Comparison of ENCODE assay signal across 8 cellular contexts in the genomic region with DNA sequence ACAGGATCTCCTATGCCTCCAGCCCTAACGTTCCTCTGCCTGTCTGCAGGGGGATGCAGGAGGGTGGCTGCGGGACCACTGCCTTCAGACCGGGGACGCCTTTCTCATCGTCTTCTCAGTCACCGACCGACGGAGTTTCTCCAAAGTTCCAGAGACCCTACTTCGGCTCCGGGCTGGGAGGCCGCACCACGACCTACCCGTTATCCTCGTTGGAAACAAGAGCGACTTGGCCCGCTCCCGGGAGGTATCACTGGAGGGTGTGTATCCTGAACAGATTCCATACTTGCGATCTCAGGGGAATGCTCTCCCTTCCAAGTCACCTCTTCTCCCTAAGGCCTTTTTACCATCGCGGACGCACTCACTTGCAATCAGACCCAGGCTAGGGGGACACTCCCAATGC. TPM values are rescaled to one million over a fixed set of nuclear protein-coding genes. Genes with fewer than 3 reads are reported as not detected.
DNase-seq lines count a peak whose midpoint lies in the region; ATAC-seq and TF ChIP-seq lines count a peak whose summit lies in the region.

No MANE protein-coding gene starts in this region.

- no peaks in the 10 kb centered on the region for H3K36me3 ChIP-seq in OCI-LY1 (ENCODE audit: insufficient read depth, low read length)
- no peaks in the 10 kb centered on the region for H3K36me3 ChIP-seq in ovary
- H3K36me3 ChIP-seq in heart left ventricle, result no peaks in the 10 kb centered on the region

- 0 out of 2 replicates have a peak, but pooled peaks cover 6% of the 10 kb centered on the region for H3K27me3 ChIP-seq in OCI-LY1 (ENCODE audit: insufficient read depth, low read length)
- H3K27me3 ChIP-seq in ovary, result no peaks in the 10 kb centered on the region
- H3K27me3 ChIP-seq in heart left ventricle, result no peaks in the 10 kb centered on the region
- no peaks in the 10 kb centered on the region for H3K27me3 ChIP-seq in right cardiac atrium (ENCODE audit: control insufficient read depth, insufficient read depth)

- intact Hi-C loops in Calu3 (cut with micrococcal nuclease; ENCODE audit: unreplicated experiment) (no loop called here), ovary (cut with DNase I) (no loop called here), heart left ventricle (cut with DNase I) (no loop called here), right cardiac atrium (cut with DNase I) (no loop called here)

- no peak for TF ChIP-seq EP300 in ovary (IDR thresholded peaks at IDR 0.05)

- no peak overlapping the region for H2AFZ ChIP-seq in OCI-LY1 (ENCODE audit: low read length)

- no peaks in the 10 kb centered on the region for H3K79me2 ChIP-seq in OCI-LY1 (ENCODE audit: insufficient read depth, low read length)

- H3K4me1 ChIP-seq in OCI-LY1 (ENCODE audit: insufficient read depth, low read length, severe bottlenecking) (peaks cover 39% of the 10 kb centered on the region), ovary (ENCODE audit: insufficient read depth) (peaks cover 8% of the 10 kb centered on the region), heart left ventricle (peaks cover 0 to 28% (median 9%) of the 10 kb centered on the region in 12 donors), right cardiac atrium (ENCODE audit: control insufficient read depth, insufficient read depth, low read length) (no peaks in the 10 kb centered on the region)

- no peak overlapping the region for H3K27ac ChIP-seq in OCI-LY1 (ENCODE audit: low read depth, low read length, poor library complexity, severe bottlenecking)
- H3K27ac ChIP-seq in ovary, result no peak overlapping the region
- H3K27ac ChIP-seq in heart left ventricle, result peak overlapping the region in 1 of 12 donors; percentile 31
- no peak overlapping the region for H3K27ac ChIP-seq in right cardiac atrium (ENCODE audit: low read length)

- no peaks in the 10 kb centered on the region for H3K9me2 ChIP-seq in OCI-LY1 (ENCODE audit: low read depth, low read length)

- H4K20me1 ChIP-seq in OCI-LY1 (ENCODE audit: insufficient read depth, low read length), result no peaks in the 10 kb centered on the region

- H3K27ac Mint-ChIP-seq in Calu3 (ENCODE audit: unreplicated experiment), result no peak overlapping the region
- H3K27ac Mint-ChIP-seq in endothelial cell (ENCODE audit: unreplicated experiment), result peak overlapping the region; percentile 91

- TF ChIP-seq CTCF in Calu3 (IDR thresholded peaks at IDR 0.05; ENCODE audit: unreplicated experiment) (no peak), OCI-LY1 (IDR thresholded peaks at IDR 0.05; ENCODE audit: low read length) (no peak), endothelial cell (IDR thresholded peaks at IDR 0.05; ENCODE audit: unreplicated experiment) (no peak), ovary (IDR thresholded peaks at IDR 0.05) (no peak), heart left ventricle (IDR thresholded peaks at IDR 0.05) (no peak)

- WGBS in ovary, 3 donors, result 86 to 93% (median 87%) methylated on average over 21 of the region's 21 CpGs
- 91 to 94% (median 92%) methylated on average over 21 of the region's 21 CpGs for WGBS in heart left ventricle, 4 donors
- WGBS in right cardiac atrium, result 90% methylated on average over 21 of the region's 21 CpGs

- DNase-seq in Calu3, result no peak
- DNase-seq in endothelial cell (ENCODE audit: low spot score), result no peak
- DNase-seq in ovary, result peak in 3 of 5 donors; percentile 25 to 52 (median 39)
- no peak for DNase-seq in superior temporal gyrus (ENCODE audit: extremely low spot score)
- no peak for DNase-seq in heart left ventricle
- DNase-seq in right cardiac atrium, result no peak

- H3K36me3 Mint-ChIP-seq in Calu3 (ENCODE audit: insufficient read depth, unreplicated experiment), result peaks cover 39% of the 10 kb centered on the region
- H3K36me3 Mint-ChIP-seq in endothelial cell (ENCODE audit: low read depth, unreplicated experiment), result peaks cover 4% of the 10 kb centered on the region

- peaks cover 12% of the 10 kb centered on the region for H3F3A ChIP-seq in OCI-LY1 (ENCODE audit: insufficient read depth, low read length)

- H3K27me3 Mint-ChIP-seq in Calu3 (ENCODE audit: unreplicated experiment), result no peaks in the 10 kb centered on the region
- peaks cover 30% of the 10 kb centered on the region for H3K27me3 Mint-ChIP-seq in endothelial cell (ENCODE audit: unreplicated experiment)

- peak overlapping the region; percentile 84 for H3K4me3 Mint-ChIP-seq in Calu3 (ENCODE audit: low read depth, unreplicated experiment)
- peak overlapping the region; percentile 86 for H3K4me3 Mint-ChIP-seq in endothelial cell (ENCODE audit: unreplicated experiment)

- H3K4me2 ChIP-seq in OCI-LY1 (ENCODE audit: low read length), result peak overlapping the region; percentile 43

- ATAC-seq in heart left ventricle, result no peak
- ATAC-seq in HG03108 (IDR thresholded peaks at IDR 0.05; ENCODE audit: unreplicated experiment), result no peak
- ATAC-seq in right cardiac atrium, result no peak

- H3K4me1 Mint-ChIP-seq in Calu3 (ENCODE audit: low read depth, unreplicated experiment) (peaks cover 36% of the 10 kb centered on the region), endothelial cell (ENCODE audit: unreplicated experiment) (peaks cover 43% of the 10 kb centered on the region)

- H3K9ac ChIP-seq in OCI-LY1 (ENCODE audit: low read length), result no peak overlapping the region

- H3K4me3 ChIP-seq in OCI-LY1 (ENCODE audit: low read depth, low read length, poor library complexity, severe bottlenecking) (peak overlapping the region; percentile 39), ovary (peak overlapping the region; percentile 51), heart left ventricle (peak overlapping the region in 5 of 12 donors; percentile 41 to 73 (median 65)), right cardiac atrium (ENCODE audit: low read length) (no peak overlapping the region)

- H3K9me3 Mint-ChIP-seq in Calu3 (ENCODE audit: low read depth, unreplicated experiment), result no peaks in the 10 kb centered on the region
- H3K9me3 Mint-ChIP-seq in endothelial cell (ENCODE audit: unreplicated experiment), result no peaks in the 10 kb centered on the region

- TF ChIP-seq POLR2A in ovary (IDR thresholded peaks at IDR 0.05) (no peak), heart left ventricle (IDR thresholded peaks at IDR 0.05) (no peak)

- BruUV-seq in Calu3 (replicated peaks; lab: Mats Ljungman, UMichigan), result TSS peak; percentile 16

- H3K9me3 ChIP-seq in OCI-LY1 (ENCODE audit: low read length) (no peaks in the 10 kb centered on the region), ovary (no peaks in the 10 kb centered on the region), heart left ventricle (no peaks in the 10 kb centered on the region), right cardiac atrium (ENCODE audit: control insufficient read depth, low read length) (no peaks in the 10 kb centered on the region)

- CTCF ChIA-PET in Calu3 (lab: Charles Lee), result interaction anchor here (0.6 to 1.6 kb wide), 3 partner anchors 14 to 246 kb away, joined by 3 to 5 read pairs (median 3); no protein-coding TSS in a partner anchor

RNA-seq across cellular contexts. Expression of gene REM2, which starts 3.0 kb away (rescaled TPM):
- total RNA-seq in Calu3 (2022), result 0.85 and 1.0 TPM in 2 replicates
- total RNA-seq in endothelial cell (ENCODE audit: unreplicated experiment), result 0.36 TPM
- 1 to 10 TPM in 1 of 7 donors, under 1 TPM in 6; 0.12 to 1.1 (median 0.66) TPM for total RNA-seq in ovary
- polyA plus RNA-seq in ovary, result under 1 TPM; 0.40 to 0.74 TPM
- under 1 TPM in 1 of 9 donors, not detected in 8; 0.21 TPM for total RNA-seq in heart left ventricle
- polyA plus RNA-seq in heart left ventricle, result under 1 TPM in 1 of 2 donors, not detected in 1; 0.06 TPM
- under 1 TPM in 1 of 4 donors, not detected in 3; 0.25 TPM for total RNA-seq in right cardiac atrium
- polyA plus RNA-seq in right cardiac atrium, result 0.07 TPM

RNA-seq across cellular contexts. Expression of gene LRP10, which starts 14.4 kb away (rescaled TPM):
- total RNA-seq in Calu3 (2022) (112 and 121 TPM in 2 replicates), endothelial cell (ENCODE audit: unreplicated experiment) (105 TPM), ovary (100 to 1,000 TPM in 4 of 7 donors, 10 to 100 TPM in 3; 56.9 to 122 (median 105) TPM), heart left ventricle (100 to 1,000 TPM in 3 of 9 donors, 10 to 100 TPM in 6; 47.9 to 128 (median 64.5) TPM), right cardiac atrium (10 to 100 TPM; 66.2 to 89.7 (median 76.5) TPM)
- polyA plus RNA-seq in ovary (10 to 100 TPM; 32.4 to 71.6 TPM), heart left ventricle (10 to 100 TPM; 11.0 to 99.9 TPM), right cardiac atrium (28.7 TPM)

RNA-seq across cellular contexts. Expression of gene RBM23, which starts 33.0 kb away (rescaled TPM):
- 65.3 and 70.9 TPM in 2 replicates for total RNA-seq in Calu3 (2022)
- total RNA-seq in endothelial cell (ENCODE audit: unreplicated experiment), result 52.4 TPM
- total RNA-seq in ovary, result 100 to 1,000 TPM in 5 of 7 donors, 10 to 100 TPM in 2; 90.9 to 244 (median 129) TPM
- polyA plus RNA-seq in ovary, result 100 to 1,000 TPM in 1 of 2 donors, 10 to 100 TPM in 1; 57.0 to 104 TPM
- 10 to 100 TPM; 35.4 to 45.0 (median 41.6) TPM for total RNA-seq in heart left ventricle
- polyA plus RNA-seq in heart left ventricle, result 10 to 100 TPM; 14.8 to 52.7 TPM
- total RNA-seq in right cardiac atrium, result 10 to 100 TPM; 56.0 to 66.3 (median 61.6) TPM
- polyA plus RNA-seq in right cardiac atrium, result 26.0 TPM

RNA-seq across cellular contexts. Expression of gene PRMT5, which starts 43.2 kb away (rescaled TPM):
- 101 and 113 TPM in 2 replicates for total RNA-seq in Calu3 (2022)
- total RNA-seq in endothelial cell (ENCODE audit: unreplicated experiment), result 57.9 TPM
- 10 to 100 TPM; 37.6 to 92.3 (median 65.4) TPM for total RNA-seq in ovary
- polyA plus RNA-seq in ovary, result 100 to 1,000 TPM in 1 of 2 donors, 10 to 100 TPM in 1; 40.2 to 109 TPM
- total RNA-seq in heart left ventricle, result 10 to 100 TPM; 37.2 to 60.2 (median 48.8) TPM
- 100 to 1,000 TPM in 1 of 2 donors, 10 to 100 TPM in 1; 10.4 to 101 TPM for polyA plus RNA-seq in heart left ventricle
- 10 to 100 TPM; 37.3 to 52.1 (median 49.5) TPM for total RNA-seq in right cardiac atrium
- 22.0 TPM for polyA plus RNA-seq in right cardiac atrium

RNA-seq across cellular contexts. Expression of gene MMP14, which starts 49.6 kb away (rescaled TPM):
- total RNA-seq in Calu3 (2022), result 7.8 and 10.5 TPM in 2 replicates
- total RNA-seq in endothelial cell (ENCODE audit: unreplicated experiment), result 819 TPM
- 100 to 1,000 TPM in 4 of 7 donors, 10 to 100 TPM in 3; 70.0 to 267 (median 174) TPM for total RNA-seq in ovary
- polyA plus RNA-seq in ovary, result 100 to 1,000 TPM in 1 of 2 donors, 10 to 100 TPM in 1; 90.2 to 156 TPM
- total RNA-seq in heart left ventricle, result 10 to 100 TPM; 14.0 to 90.6 (median 24.8) TPM
- polyA plus RNA-seq in heart left ventricle, result 10 to 100 TPM; 18.9 to 25.7 TPM
- 10 to 100 TPM; 45.3 to 64.1 (median 50.0) TPM for total RNA-seq in right cardiac atrium
- polyA plus RNA-seq in right cardiac atrium, result 33.3 TPM

Comparison
In these comparisons a context has a peak if more than half of its experiments do, and no peak if none do; other contexts are left out.
1. DNase-seq: peak in ovary (3 of 5); none in Calu3 (single experiment), endothelial cell (single experiment), superior temporal gyrus (single experiment), heart left ventricle (0 of 5) and right cardiac atrium (0 of 3).